Comparison of ENCODE assay signal across 14 cellular contexts in genomic region chr9:72826954-72827953, GRCh38.
A peak's percentile ranks its signal among the peaks of the same experiment; 100 is the strongest.
DNase-seq lines count a peak whose midpoint lies in the region; ATAC-seq and TF ChIP-seq lines count a peak whose summit lies in the region.
"Had no signal": no experiment of that assay in that cellular context is flagged by ENCODE, and none has a peak within 500 bp of the region (broad histone marks: within the 10 kb centered on the region; RNA-seq: fewer than 3 reads in every experiment).

No MANE protein-coding gene starts in this region.

- peak overlapping the region; percentile 16 for H3K27ac Mint-ChIP-seq in mesothelial cell of epicardium
- no peak overlapping the region for H3K27ac Mint-ChIP-seq in activated CD4-positive, alpha-beta T cell treated with anti-CD3 and anti-CD28 coated beads for 36 hours
- H3K27ac Mint-ChIP-seq: activated CD8-positive, alpha-beta memory T cell treated with anti-CD3 and anti-CD28 coated beads, Interleukin-2, amount 10 ng/mL, durations not matched to agents 7 days and 5 days; activated naive CD4-positive, alpha-beta T cell treated with anti-CD3 and anti-CD28 coated beads for 36 hours; B cell had no signal

- no peak overlapping the region for H3K9ac ChIP-seq in subcutaneous abdominal adipose tissue (ENCODE audit: low read length in 5 of 5)

- no peaks in the 10 kb centered on the region for H3K27me3 Mint-ChIP-seq in mesothelial cell of epicardium (ENCODE audit: low read depth)
- H3K27me3 Mint-ChIP-seq in activated CD4-positive, alpha-beta T cell treated with anti-CD3 and anti-CD28 coated beads for 36 hours = peaks cover 6% of the 10 kb centered on the region
- H3K27me3 Mint-ChIP-seq: B cell had no signal

- POLR2A ChIA-PET in activated CD4-positive, alpha-beta T cell treated with anti-CD3 and anti-CD28 coated beads for 36 hours (lab: Charles Lee) = no interaction called here

- H3K4me1 ChIP-seq in RWPE2 (ENCODE audit: insufficient read depth, poor library complexity, severe bottlenecking) (peaks cover 14% of the 10 kb centered on the region), subcutaneous abdominal adipose tissue (ENCODE audit: control insufficient read depth in 5 of 5, insufficient read depth in 5 of 5, low read length in 5 of 5) (peaks cover 0 to 27% (median 9%) of the 10 kb centered on the region in 5 donors)

- DNase-seq in RWPE2 (ENCODE audit: low spot score) = no peak
- peak; percentile 21 for DNase-seq in fibroblast of the aortic adventitia (ENCODE audit: low read depth)
- DNase-seq in mesothelial cell of epicardium (ENCODE audit: low spot score in 2 of 2, unreplicated experiment in 2 of 2) = no peak
- DNase-seq in NCI-H146 treated with DMSO at 0.1 percent for 48 hours (lab: John Stamatoyannopoulos, UW; ENCODE audit: unreplicated experiment) = no peak
- no peak for DNase-seq in NOMO-1 treated with DMSO at 0.1 percent for 48 hours (lab: John Stamatoyannopoulos, UW; ENCODE audit: unreplicated experiment)
- DNase-seq in activated CD4-positive, alpha-beta T cell treated with anti-CD3 and anti-CD28 coated beads for 36 hours = no peak
- DNase-seq: activated CD8-positive, alpha-beta memory T cell treated with anti-CD3 and anti-CD28 coated beads, Interleukin-2, amount 10 ng/mL, durations not matched to agents 7 days and 5 days; activated naive CD4-positive, alpha-beta T cell treated with anti-CD3 and anti-CD28 coated beads for 36 hours; NCI-H1048; NCI-H2171; SHP77 had no signal

- no peak for ATAC-seq in RWPE2 (ENCODE audit: low read depth)
- ATAC-seq in GM21515 (IDR thresholded peaks at IDR 0.05; ENCODE audit: unreplicated experiment) = no peak
- ATAC-seq in activated CD4-positive, alpha-beta T cell treated with anti-CD3 and anti-CD28 coated beads for 36 hours = no peak
- ATAC-seq: activated CD8-positive, alpha-beta memory T cell treated with anti-CD3 and anti-CD28 coated beads, Interleukin-2, amount 10 ng/mL, durations not matched to agents 7 days and 5 days had no signal

- H3K27ac ChIP-seq in RWPE2 (ENCODE audit: poor library complexity, severe bottlenecking) (peak overlapping the region; percentile 39), subcutaneous abdominal adipose tissue (ENCODE audit: low read depth, low read length) (peak overlapping the region; percentile 38)

- H3K9me3 Mint-ChIP-seq in mesothelial cell of epicardium = no peaks in the 10 kb centered on the region
- H3K9me3 Mint-ChIP-seq in activated CD4-positive, alpha-beta T cell treated with anti-CD3 and anti-CD28 coated beads for 36 hours (ENCODE audit: low read depth) = no peaks in the 10 kb centered on the region
- H3K9me3 Mint-ChIP-seq: activated naive CD4-positive, alpha-beta T cell treated with anti-CD3 and anti-CD28 coated beads for 36 hours had no signal

- TF ChIP-seq CTCF in RWPE2 (IDR thresholded peaks at IDR 0.05; ENCODE audit: poor library complexity, severe bottlenecking) (no peak), fibroblast of the aortic adventitia (IDR thresholded peaks at IDR 0.05; ENCODE audit: insufficient read depth, low read length) (no peak), mesothelial cell of epicardium (IDR thresholded peaks at IDR 0.05; ENCODE audit: unreplicated experiment) (no peak)

- intact Hi-C loops in activated CD4-positive, alpha-beta T cell treated with anti-CD3 and anti-CD28 coated beads for 36 hours (cut with DNase I, micrococcal nuclease) = loop anchor here in 1 of 2 experiments (10.0 kb wide), 2 partner anchors 232 to 782 kb away; no protein-coding TSS in a partner anchor

- H3K36me3 ChIP-seq in RWPE2 (ENCODE audit: low read depth) (no peaks in the 10 kb centered on the region), subcutaneous abdominal adipose tissue (ENCODE audit: control insufficient read depth in 5 of 5, insufficient read depth in 5 of 5, low read length in 5 of 5) (no peaks in the 10 kb centered on the region)

- H3K4me3 ChIP-seq in RWPE2 (ENCODE audit: severe bottlenecking) = no peak overlapping the region
- no peak overlapping the region for H3K4me3 ChIP-seq in fibroblast of the aortic adventitia (ENCODE audit: low read depth, low read length)
- no peak overlapping the region for H3K4me3 ChIP-seq in subcutaneous abdominal adipose tissue (ENCODE audit: low read depth in 1 of 5, low read length in 5 of 5)

- H3K9me3 ChIP-seq in RWPE2 (ENCODE audit: severe bottlenecking) (no peaks in the 10 kb centered on the region), subcutaneous abdominal adipose tissue (ENCODE audit: control insufficient read depth in 5 of 5, low read length in 5 of 5) (no peaks in the 10 kb centered on the region)

- no peaks in the 10 kb centered on the region for H3K36me3 Mint-ChIP-seq in mesothelial cell of epicardium
- no peaks in the 10 kb centered on the region for H3K36me3 Mint-ChIP-seq in activated CD4-positive, alpha-beta T cell treated with anti-CD3 and anti-CD28 coated beads for 36 hours (ENCODE audit: low read depth)
- H3K36me3 Mint-ChIP-seq: activated CD8-positive, alpha-beta memory T cell treated with anti-CD3 and anti-CD28 coated beads, Interleukin-2, amount 10 ng/mL, durations not matched to agents 7 days and 5 days had no signal

- H3K4me1 Mint-ChIP-seq in mesothelial cell of epicardium = peaks cover 18% of the 10 kb centered on the region
- H3K4me1 Mint-ChIP-seq in activated CD4-positive, alpha-beta T cell treated with anti-CD3 and anti-CD28 coated beads for 36 hours = no peaks in the 10 kb centered on the region
- H3K4me1 Mint-ChIP-seq: activated CD8-positive, alpha-beta memory T cell treated with anti-CD3 and anti-CD28 coated beads, Interleukin-2, amount 10 ng/mL, durations not matched to agents 7 days and 5 days; B cell had no signal

- H3K27me3 ChIP-seq in RWPE2 (ENCODE audit: insufficient read depth, poor library complexity, severe bottlenecking) (no peaks in the 10 kb centered on the region), subcutaneous abdominal adipose tissue (ENCODE audit: control insufficient read depth in 5 of 5, insufficient read depth in 4 of 5, low read length in 5 of 5) (no peaks in the 10 kb centered on the region)

- no peak overlapping the region for H3K4me3 Mint-ChIP-seq in mesothelial cell of epicardium
- no peak overlapping the region for H3K4me3 Mint-ChIP-seq in activated CD4-positive, alpha-beta T cell treated with anti-CD3 and anti-CD28 coated beads for 36 hours
- H3K4me3 Mint-ChIP-seq: activated CD8-positive, alpha-beta memory T cell treated with anti-CD3 and anti-CD28 coated beads, Interleukin-2, amount 10 ng/mL, durations not matched to agents 7 days and 5 days; activated naive CD4-positive, alpha-beta T cell treated with anti-CD3 and anti-CD28 coated beads for 36 hours; B cell had no signal

- CTCF ChIA-PET in activated CD4-positive, alpha-beta T cell treated with anti-CD3 and anti-CD28 coated beads for 36 hours (lab: Charles Lee) = interaction anchor here (1.0 to 1.8 kb wide), 5 partner anchors 12 to 548 kb away, joined by 3 to 4 read pairs (median 4); no protein-coding TSS in a partner anchor
